8 cellular contexts compared by ENCODE assay signal in genomic region chr1:232627645-232628334, GRCh38. TPM values are rescaled to one million over a fixed set of nuclear protein-coding genes. Genes with fewer than 3 reads are reported as not detected.
A peak's percentile ranks its signal among the peaks of the same experiment; 100 is the strongest.
DNase-seq lines count a peak whose midpoint lies in the region; ATAC-seq, FAIRE-seq and TF ChIP-seq lines count a peak whose summit lies in the region.

No MANE protein-coding gene starts in this region.

- peaks cover 12 to 61% (median 26%) of the 10 kb centered on the region in 10 experiments for H3K4me1 ChIP-seq in BLaER1 treated with 17β-estradiol and CSF1 and Interleukin-3, amounts not matched to agents 10 nM and 100 nM

- H3K27me3 Mint-ChIP-seq in naive B cell = peaks cover 34 to 59% (median 36%) of the 10 kb centered on the region in 3 donors

- no peaks in the 10 kb centered on the region for H3K36me3 Mint-ChIP-seq in naive B cell

- H3K9me3 ChIP-seq in BLaER1 treated with 17β-estradiol and CSF1 and Interleukin-3, amounts not matched to agents 10 nM and 100 nM (replicated peaks in 1 of 11) = no peaks in the 10 kb centered on the region

- H3K4me3 Mint-ChIP-seq in naive B cell = peak overlapping the region in 4 of 8 donors; percentile 17 to 93 (median 50)

- H3K4me2 ChIP-seq in BLaER1 treated with 17β-estradiol and CSF1 and Interleukin-3, amounts not matched to agents 10 nM and 100 nM = peak overlapping the region in 10 of 11 experiments; percentile 17 to 99 (median 90); a peak in 17 of 22 replicates

- no peak for FAIRE-seq in H54 (lab: Jason Lieb, UNC)

- DNase-seq in H54 (ENCODE audit: insufficient read length, low spot score) (peak; percentile 24), NCI-H510A treated with DMSO at 0.1 percent for 48 hours (lab: John Stamatoyannopoulos, UW) (peak; percentile 83), naive B cell (no peak)
- no peak for DNase-seq in activated naive CD4-positive, alpha-beta T cell treated with Interleukin-2 at 50 U/mL for 16 hours

- peak overlapping the region in 6 of 11 experiments; percentile 4 to 86 (median 80); a peak in 8 of 22 replicates for H3K9ac ChIP-seq in BLaER1 treated with 17β-estradiol and CSF1 and Interleukin-3, amounts not matched to agents 10 nM and 100 nM

- H3K36me3 ChIP-seq in BLaER1 treated with 17β-estradiol and CSF1 and Interleukin-3, amounts not matched to agents 10 nM and 100 nM = no peaks in the 10 kb centered on the region

- H3K27ac Mint-ChIP-seq in naive B cell = no peak overlapping the region

- H4K20me1 ChIP-seq in BLaER1 treated with 17β-estradiol and CSF1 and Interleukin-3, amounts not matched to agents 10 nM and 100 nM = peaks cover 0 to 69% (median 14%) of the 10 kb centered on the region in 11 experiments; a peak in 12 of 22 replicates

- no peaks in the 10 kb centered on the region for H3K9me3 Mint-ChIP-seq in naive B cell

- ATAC-seq in naive B cell (ENCODE audit: low read depth in 2 of 2) = peak; percentile 17 to 31
- ATAC-seq in HG02623 (IDR thresholded peaks at IDR 0.05; ENCODE audit: unreplicated experiment) = no peak
- ATAC-seq in HG03045 (IDR thresholded peaks at IDR 0.05; ENCODE audit: unreplicated experiment) = no peak

- peak overlapping the region in 8 of 10 experiments; percentile 80 to 90 (median 84); a peak in 12 of 20 replicates for H3K4me3 ChIP-seq in BLaER1 treated with 17β-estradiol and CSF1 and Interleukin-3, amounts not matched to agents 10 nM and 100 nM

- no peak overlapping the region for H3K27ac ChIP-seq in BLaER1 treated with 17β-estradiol and CSF1 and Interleukin-3, amounts not matched to agents 10 nM and 100 nM
- H3K27ac ChIP-seq in cingulate gyrus (ENCODE audit: low read depth, low read length) = peak overlapping the region; percentile 32

- no peak for TF ChIP-seq POLR2A in H54 (IDR thresholded peaks at IDR 0.05; ENCODE audit: low read depth, low read length)

- H3K4me1 Mint-ChIP-seq in naive B cell = peaks cover 12 to 15% (median 14%) of the 10 kb centered on the region in 3 donors

- H3K27me3 ChIP-seq in BLaER1 treated with 17β-estradiol and CSF1 and Interleukin-3, amounts not matched to agents 10 nM and 100 nM = peaks cover 0 to 32% (median 23%) of the 10 kb centered on the region in 11 experiments; a peak in 19 of 22 replicates

RNA-seq across cellular contexts. Expression of gene SIPA1L2, which starts 2.1 kb away (rescaled TPM):
- not detected for polyA plus RNA-seq in naive B cell (ENCODE audit: low read depth in 6 of 6)

Comparison
In these comparisons a context has a peak if more than half of its experiments do, and no peak if none do; other contexts are left out.
1. DNase-seq: peak in H54 (single experiment) and NCI-H510A treated with DMSO at 0.1 percent for 48 hours (single experiment); none in naive B cell (single experiment) and activated naive CD4-positive, alpha-beta T cell treated with Interleukin-2 at 50 U/mL for 16 hours (single experiment).
2. ATAC-seq: peak in naive B cell (2 of 2); none in HG02623 (single experiment) and HG03045 (single experiment).